In genomic region chr7:150371131-150371995, GRCh38 we compare ENCODE assay signal across 9 cellular contexts. TPM values are rescaled to one million over a fixed set of nuclear protein-coding genes. Genes with fewer than 3 reads are reported as not detected.
A peak's percentile ranks its signal among the peaks of the same experiment; 100 is the strongest.
DNase-seq lines count a peak whose midpoint lies in the region; ATAC-seq and TF ChIP-seq lines count a peak whose summit lies in the region.
"Had no signal": no experiment of that assay in that cellular context is flagged by ENCODE, and none has a peak within 500 bp of the region (broad histone marks: within the 10 kb centered on the region; RNA-seq: fewer than 3 reads in every experiment).

No MANE protein-coding gene starts in this region.

- H3K9me3 Mint-ChIP-seq in activated CD4-positive, alpha-beta memory T cell treated with anti-CD3 and anti-CD28 coated beads for 36 hours, result no peaks in the 10 kb centered on the region
- H3K9me3 Mint-ChIP-seq in activated CD4-positive, alpha-beta memory T cell treated with anti-CD3 and anti-CD28 coated beads, Interleukin-2, amount 10 ng/mL, durations not matched to agents 7 days and 5 days, result no peaks in the 10 kb centered on the region
- H3K9me3 Mint-ChIP-seq: activated T-cell treated with anti-CD3 and anti-CD28 coated beads, Interleukin-2, amount 50 U/mL, for 72 hours had no signal

- H3K27me3 ChIP-seq in endocrine pancreas (ENCODE audit: control insufficient read depth, insufficient read depth, low read length) (no peaks in the 10 kb centered on the region), spleen (replicated peaks in 1 of 7) (no peaks in the 10 kb centered on the region), HAP-1 (ENCODE audit: low read depth) (no peaks in the 10 kb centered on the region)

- H3K27ac Mint-ChIP-seq in activated CD4-positive, alpha-beta memory T cell treated with anti-CD3 and anti-CD28 coated beads for 36 hours, result no peak overlapping the region
- H3K27ac Mint-ChIP-seq in activated CD4-positive, alpha-beta memory T cell treated with anti-CD3 and anti-CD28 coated beads, Interleukin-2, amount 10 ng/mL, durations not matched to agents 7 days and 5 days, result no peak overlapping the region

- ATAC-seq in HG03045 (IDR thresholded peaks at IDR 0.05; ENCODE audit: unreplicated experiment), result no peak
- ATAC-seq: activated T-cell treated with anti-CD3 and anti-CD28 coated beads, Interleukin-2, amount 50 U/mL, for 72 hours had no signal

- peak overlapping the region in 5 of 8 donors; percentile 96 to 99 (median 97) for H3K27ac ChIP-seq in spleen

- H3K9ac ChIP-seq in endocrine pancreas (ENCODE audit: control insufficient read depth, insufficient read depth, low read length), result peak overlapping the region; percentile 24

- no peak for TF ChIP-seq POLR2A in spleen (IDR thresholded peaks at IDR 0.05)

- peaks cover 21% of the 10 kb centered on the region for H3K36me3 Mint-ChIP-seq in activated CD4-positive, alpha-beta memory T cell treated with anti-CD3 and anti-CD28 coated beads for 36 hours
- peaks cover 16% of the 10 kb centered on the region for H3K36me3 Mint-ChIP-seq in activated CD4-positive, alpha-beta memory T cell treated with anti-CD3 and anti-CD28 coated beads, Interleukin-2, amount 10 ng/mL, durations not matched to agents 7 days and 5 days (ENCODE audit: low read depth)

- CTCF ChIA-PET in activated CD4-positive, alpha-beta memory T cell treated with anti-CD3 and anti-CD28 coated beads for 36 hours (lab: Charles Lee), result interaction anchor here (0.6 to 2.7 kb wide), 2 partner anchors 15 to 159 kb away, joined by 3 to 11 read pairs; no protein-coding TSS in a partner anchor
- CTCF ChIA-PET in activated CD4-positive, alpha-beta memory T cell treated with anti-CD3 and anti-CD28 coated beads, Interleukin-2, amount 10 ng/mL, durations not matched to agents 7 days and 5 days (lab: Charles Lee), result interaction anchor here (1.0 to 3.5 kb wide), 2 partner anchors 13 to 16 kb away, joined by 7 to 17 read pairs; no protein-coding TSS in a partner anchor

- H3K9me3 ChIP-seq in endocrine pancreas (ENCODE audit: control insufficient read depth, low read length), result no peaks in the 10 kb centered on the region
- no peaks in the 10 kb centered on the region for H3K9me3 ChIP-seq in spleen
- no peaks in the 10 kb centered on the region for H3K9me3 ChIP-seq in HAP-1

- 88 to 92% (median 91%) methylated on average over 29 to 48 of the region's 48 CpGs for WGBS in spleen, 5 donors

- intact Hi-C loops in activated CD4-positive, alpha-beta memory T cell treated with anti-CD3 and anti-CD28 coated beads for 36 hours (cut with micrococcal nuclease), result no loop called here
- intact Hi-C loops in spleen (cut with DNase I; ENCODE audit: low total_unique reads), result no loop called here

- no peaks in the 10 kb centered on the region for H3K27me3 Mint-ChIP-seq in activated CD4-positive, alpha-beta memory T cell treated with anti-CD3 and anti-CD28 coated beads for 36 hours
- H3K27me3 Mint-ChIP-seq in activated CD4-positive, alpha-beta memory T cell treated with anti-CD3 and anti-CD28 coated beads, Interleukin-2, amount 10 ng/mL, durations not matched to agents 7 days and 5 days, result no peaks in the 10 kb centered on the region

- peak; percentile 8 for DNase-seq in activated CD4-positive, alpha-beta memory T cell treated with anti-CD3 and anti-CD28 coated beads for 36 hours
- no peak for DNase-seq in activated CD4-positive, alpha-beta memory T cell treated with anti-CD3 and anti-CD28 coated beads, Interleukin-2, amount 10 ng/mL, durations not matched to agents 7 days and 5 days
- DNase-seq in spleen (peak; percentile 78), HAP-1 (ENCODE audit: low spot score in 2 of 2) (no peak)
- DNase-seq: activated T-cell treated with anti-CD3 and anti-CD28 coated beads, Interleukin-2, amount 50 U/mL, for 72 hours; NCI-H69 had no signal

- no peak overlapping the region for H3K4me3 Mint-ChIP-seq in activated CD4-positive, alpha-beta memory T cell treated with anti-CD3 and anti-CD28 coated beads for 36 hours
- no peak overlapping the region for H3K4me3 Mint-ChIP-seq in activated CD4-positive, alpha-beta memory T cell treated with anti-CD3 and anti-CD28 coated beads, Interleukin-2, amount 10 ng/mL, durations not matched to agents 7 days and 5 days

- H3K4me1 ChIP-seq in endocrine pancreas (ENCODE audit: control insufficient read depth, insufficient read depth, low read length), result peaks cover 9% of the 10 kb centered on the region
- peaks cover 28 to 93% (median 67%) of the 10 kb centered on the region in 6 donors for H3K4me1 ChIP-seq in spleen
- peaks cover 18% of the 10 kb centered on the region for H3K4me1 ChIP-seq in HAP-1

- POLR2A ChIA-PET in activated CD4-positive, alpha-beta memory T cell treated with anti-CD3 and anti-CD28 coated beads for 36 hours (lab: Charles Lee), result interaction anchor here (1.5 kb wide), 1 partner anchor 46 kb away, joined by 5 read pairs; no protein-coding TSS in a partner anchor
- POLR2A ChIA-PET in activated CD4-positive, alpha-beta memory T cell treated with anti-CD3 and anti-CD28 coated beads, Interleukin-2, amount 10 ng/mL, durations not matched to agents 7 days and 5 days (lab: Charles Lee), result interaction anchor here (1.3 to 4.2 kb wide), 2 partner anchors 35 to 48 kb away, joined by 3 to 41 read pairs; partner anchors contain the start of genes ACTR3C and LRRC61

- no peak for TF ChIP-seq CTCF in spleen (IDR thresholded peaks at IDR 0.05 in 8 of 11, conservative IDR thresholded peaks at IDR 0.05 in 3 of 11)

- H3K4me3 ChIP-seq in endocrine pancreas (ENCODE audit: control insufficient read depth, insufficient read depth, low read length) (no peak overlapping the region), spleen (no peak overlapping the region), HAP-1 (no peak overlapping the region)

- peaks cover 35% of the 10 kb centered on the region for H3K4me1 Mint-ChIP-seq in activated CD4-positive, alpha-beta memory T cell treated with anti-CD3 and anti-CD28 coated beads for 36 hours (ENCODE audit: low read depth)
- peaks cover 45% of the 10 kb centered on the region for H3K4me1 Mint-ChIP-seq in activated CD4-positive, alpha-beta memory T cell treated with anti-CD3 and anti-CD28 coated beads, Interleukin-2, amount 10 ng/mL, durations not matched to agents 7 days and 5 days

- H3K36me3 ChIP-seq in endocrine pancreas (ENCODE audit: control insufficient read depth, insufficient read depth, low read length) (no peaks in the 10 kb centered on the region), spleen (peaks cover 0 to 53% (median 35%) of the 10 kb centered on the region in 6 donors), HAP-1 (replicated peaks) (peaks cover 51% of the 10 kb centered on the region)

- in situ Hi-C loops in HAP-1 (cut with MboI; ENCODE audit: low sequenced_read_pairs), result no loop called here

RNA-seq across cellular contexts. Expression of gene REPIN1, which starts 2.7 kb away (rescaled TPM):
- total RNA-seq in activated CD4-positive, alpha-beta memory T cell treated with anti-CD3 and anti-CD28 coated beads for 36 hours, result 10 to 100 TPM; 52.3 to 56.9 TPM
- total RNA-seq in activated CD4-positive, alpha-beta memory T cell treated with anti-CD3 and anti-CD28 coated beads, Interleukin-2, amount 10 ng/mL, durations not matched to agents 7 days and 5 days, result 10 to 100 TPM; 42.9 to 45.9 TPM
- total RNA-seq in spleen, result 100 to 1,000 TPM in 6 of 7 donors, 10 to 100 TPM in 1; 99.3 to 126 (median 114) TPM
- 10 to 100 TPM; 47.9 to 75.7 (median 55.0) TPM for polyA plus RNA-seq in spleen

RNA-seq across cellular contexts. Expression of gene ZNF775, which starts 7.8 kb away (rescaled TPM):
- 1 to 10 TPM; 6.0 to 6.8 TPM for total RNA-seq in activated CD4-positive, alpha-beta memory T cell treated with anti-CD3 and anti-CD28 coated beads for 36 hours
- total RNA-seq in activated CD4-positive, alpha-beta memory T cell treated with anti-CD3 and anti-CD28 coated beads, Interleukin-2, amount 10 ng/mL, durations not matched to agents 7 days and 5 days, result 1 to 10 TPM; 6.4 to 7.1 TPM
- 1 to 10 TPM; 2.2 to 5.7 (median 4.5) TPM for total RNA-seq in spleen
- polyA plus RNA-seq in spleen, result 1 to 10 TPM; 2.0 to 2.9 (median 2.6) TPM

RNA-seq across cellular contexts. Expression of gene RARRES2, which starts 29.9 kb away (rescaled TPM):
- total RNA-seq in activated CD4-positive, alpha-beta memory T cell treated with anti-CD3 and anti-CD28 coated beads for 36 hours, result not detected
- total RNA-seq in activated CD4-positive, alpha-beta memory T cell treated with anti-CD3 and anti-CD28 coated beads, Interleukin-2, amount 10 ng/mL, durations not matched to agents 7 days and 5 days, result not detected
- 100 to 1,000 TPM in 3 of 7 donors, 10 to 100 TPM in 4; 39.7 to 117 (median 83.6) TPM for total RNA-seq in spleen
- 100 to 1,000 TPM; 165 to 292 (median 176) TPM for polyA plus RNA-seq in spleen
- total RNA-seq: activated T-cell treated with anti-CD3 and anti-CD28 coated beads, Interleukin-2, amount 50 U/mL, for 72 hours; T-helper 2 cell treated with Interferon-gamma antibody and Interleukin-4, amounts not matched to agents 100 ng/mL and 5 ng/mL, for 36 hours had no signal

RNA-seq across cellular contexts. Expression of gene ACTR3C, which starts 48.0 kb away (rescaled TPM):
- 1 to 10 TPM; 8.0 to 8.8 TPM for total RNA-seq in activated CD4-positive, alpha-beta memory T cell treated with anti-CD3 and anti-CD28 coated beads for 36 hours
- 1 to 10 TPM; 4.9 to 7.0 TPM for total RNA-seq in activated CD4-positive, alpha-beta memory T cell treated with anti-CD3 and anti-CD28 coated beads, Interleukin-2, amount 10 ng/mL, durations not matched to agents 7 days and 5 days
- 10 to 100 TPM in 4 of 7 donors, 1 to 10 TPM in 3; 6.6 to 18.6 (median 10.8) TPM for total RNA-seq in spleen
- polyA plus RNA-seq in spleen, result 1 to 10 TPM in 2 of 3 donors, under 1 TPM in 1; 0.78 to 2.6 (median 1.6) TPM

RNA-seq across cellular contexts. Expression of gene LRRC61, which starts 48.2 kb away (rescaled TPM):
- total RNA-seq in activated CD4-positive, alpha-beta memory T cell treated with anti-CD3 and anti-CD28 coated beads for 36 hours, result 10 to 100 TPM; 26.1 to 27.1 TPM
- total RNA-seq in activated CD4-positive, alpha-beta memory T cell treated with anti-CD3 and anti-CD28 coated beads, Interleukin-2, amount 10 ng/mL, durations not matched to agents 7 days and 5 days, result 10 to 100 TPM; 23.1 to 26.8 TPM
- total RNA-seq in spleen, result 10 to 100 TPM in 5 of 7 donors, 1 to 10 TPM in 2; 7.4 to 21.7 (median 14.3) TPM
- 10 to 100 TPM in 1 of 3 donors, 1 to 10 TPM in 2; 4.2 to 12.0 (median 7.3) TPM for polyA plus RNA-seq in spleen

Comparison
In these comparisons a context has a peak if more than half of its experiments do, and no peak if none do; other contexts are left out.
1. DNase-seq: peak in activated CD4-positive, alpha-beta memory T cell treated with anti-CD3 and anti-CD28 coated beads for 36 hours (single experiment) and spleen (single experiment); none in activated CD4-positive, alpha-beta memory T cell treated with anti-CD3 and anti-CD28 coated beads, Interleukin-2, amount 10 ng/mL, durations not matched to agents 7 days and 5 days (single experiment) and HAP-1 (0 of 2).
2. RNA of gene RARRES2, which starts 29.9 kb away (total RNA-seq): 39.7 to 117 TPM in spleen; not detected in activated CD4-positive, alpha-beta memory T cell treated with anti-CD3 and anti-CD28 coated beads for 36 hours and not detected in activated CD4-positive, alpha-beta memory T cell treated with anti-CD3 and anti-CD28 coated beads, Interleukin-2, amount 10 ng/mL, durations not matched to agents 7 days and 5 days; every median in the first group is over 10 times any median in the second.